8 cellular contexts compared by ENCODE assay signal in genomic region chr12:114684870-114685273, GRCh38. TPM values are rescaled to one million over a fixed set of nuclear protein-coding genes. Genes with fewer than 3 reads are reported as not detected.
DNase-seq lines count a peak whose midpoint lies in the region; ATAC-seq and TF ChIP-seq lines count a peak whose summit lies in the region.

No MANE protein-coding gene starts in this region.

- H3K4me2 ChIP-seq in BLaER1 treated with 17β-estradiol and CSF1 and Interleukin-3, amounts not matched to agents 10 nM and 100 nM, result peak overlapping the region; percentile 73 to 82 (median 76)

- H3K4me1 Mint-ChIP-seq in osteocyte (ENCODE audit: unreplicated experiment), result peaks cover 38% of the 10 kb centered on the region

- DNase-seq in Peyer's patch, result no peak
- DNase-seq in fibroblast of pulmonary artery (ENCODE audit: low read depth), result no peak
- no peak for DNase-seq in osteocyte (ENCODE audit: extremely low spot score, unreplicated experiment)
- no peak for DNase-seq in retina
- DNase-seq in HUDEP-2 (lab: John Stamatoyannopoulos, UW; ENCODE audit: unreplicated experiment in 76 of 76), result no peak
- no peak for DNase-seq in medulla oblongata (ENCODE audit: extremely low spot score)

- peaks cover 99 to 100% (median 100%) of the 10 kb centered on the region in 11 experiments for H3K27me3 ChIP-seq in BLaER1 treated with 17β-estradiol and CSF1 and Interleukin-3, amounts not matched to agents 10 nM and 100 nM
- H3K27me3 ChIP-seq in Peyer's patch, result no peaks in the 10 kb centered on the region

- H4K20me1 ChIP-seq in BLaER1 treated with 17β-estradiol and CSF1 and Interleukin-3, amounts not matched to agents 10 nM and 100 nM, result peaks cover 10 to 56% (median 23%) of the 10 kb centered on the region in 11 experiments; a peak in 19 of 22 replicates

- H3K27ac ChIP-seq in BLaER1 treated with 17β-estradiol and CSF1 and Interleukin-3, amounts not matched to agents 10 nM and 100 nM, result peak overlapping the region in 10 of 11 experiments; percentile 40 to 81 (median 72); a peak in 19 of 22 replicates
- peak overlapping the region; percentile 66 to 91 (median 87) for H3K27ac ChIP-seq in Peyer's patch

- H3K9me3 ChIP-seq in BLaER1 treated with 17β-estradiol and CSF1 and Interleukin-3, amounts not matched to agents 10 nM and 100 nM (replicated peaks in 1 of 11), result peaks cover 0 to 10% (median 0%) of the 10 kb centered on the region in 11 experiments; a peak in 6 of 22 replicates
- peaks cover 0 to 4% (median 0%) of the 10 kb centered on the region in 4 donors for H3K9me3 ChIP-seq in Peyer's patch

- H3K9me3 Mint-ChIP-seq in osteocyte (ENCODE audit: unreplicated experiment), result no peaks in the 10 kb centered on the region

- peaks cover 20 to 48% (median 33%) of the 10 kb centered on the region in 10 experiments; a peak in 19 of 20 replicates for H3K4me1 ChIP-seq in BLaER1 treated with 17β-estradiol and CSF1 and Interleukin-3, amounts not matched to agents 10 nM and 100 nM
- H3K4me1 ChIP-seq in Peyer's patch, result peaks cover 0 to 10% (median 1%) of the 10 kb centered on the region in 4 donors

- ATAC-seq in GM18907 (IDR thresholded peaks at IDR 0.05; ENCODE audit: unreplicated experiment), result no peak

- TF ChIP-seq CTCF in Peyer's patch (IDR thresholded peaks at IDR 0.05) (no peak), fibroblast of pulmonary artery (IDR thresholded peaks at IDR 0.05; ENCODE audit: low read length, missing control alignments) (no peak), osteocyte (IDR thresholded peaks at IDR 0.05) (no peak)

- peak overlapping the region; percentile 90 for H3K4me3 Mint-ChIP-seq in osteocyte (ENCODE audit: unreplicated experiment)

- H3K9ac ChIP-seq in BLaER1 treated with 17β-estradiol and CSF1 and Interleukin-3, amounts not matched to agents 10 nM and 100 nM, result peak overlapping the region; percentile 65 to 80 (median 75); a peak in 21 of 22 replicates

- H3K36me3 Mint-ChIP-seq in osteocyte (ENCODE audit: unreplicated experiment), result no peaks in the 10 kb centered on the region

- no peak for TF ChIP-seq POLR2A in Peyer's patch (IDR thresholded peaks at IDR 0.05)

- H3K4me3 ChIP-seq in BLaER1 treated with 17β-estradiol and CSF1 and Interleukin-3, amounts not matched to agents 10 nM and 100 nM, result peak overlapping the region; percentile 53 to 72 (median 62)
- peak overlapping the region; percentile 26 to 81 (median 50) for H3K4me3 ChIP-seq in Peyer's patch
- H3K4me3 ChIP-seq in fibroblast of pulmonary artery (replicated peaks; ENCODE audit: low read depth, low read length), result peak overlapping the region; percentile 99

- peaks cover 91% of the 10 kb centered on the region for H3K27me3 Mint-ChIP-seq in osteocyte (ENCODE audit: unreplicated experiment)

- no peak overlapping the region for H3K27ac Mint-ChIP-seq in osteocyte (ENCODE audit: unreplicated experiment)

- no peaks in the 10 kb centered on the region for H3K36me3 ChIP-seq in BLaER1 treated with 17β-estradiol and CSF1 and Interleukin-3, amounts not matched to agents 10 nM and 100 nM
- no peaks in the 10 kb centered on the region for H3K36me3 ChIP-seq in Peyer's patch

RNA-seq across cellular contexts. Expression of gene TBX3, which starts 0.9 kb away (rescaled TPM):
- 10 to 100 TPM; 50.3 to 90.0 (median 80.2) TPM for total RNA-seq in Peyer's patch
- total RNA-seq in osteocyte, result 0.91 and 0.99 TPM in 2 replicates

Comparison
In these comparisons a context has a peak if more than half of its experiments do, and no peak if none do; other contexts are left out.
1. RNA of gene TBX3, which starts 0.9 kb away (total RNA-seq): 50.3 to 90.0 TPM in Peyer's patch; 0.91 to 0.99 TPM in osteocyte; every median in the first group is over 10 times any median in the second.
2. Peak in every context shown above with its lines, with median percentiles within 50 percentile points of each other: H3K4me3 ChIP-seq.